1 cellular context compared by ENCODE assay signal in genomic region chr12:116910645-116911449, GRCh38.
TF ChIP-seq lines count a peak whose summit lies in the region.

Gene FBXW8, plus strand, starts transcription at chr12:116910950. Its CDS starts 88 bp downstream, at chr12:116911038.

TF ChIP-seq in K562, 482 proteins besides CTCF, POLR2A, EP300 and RAD21 (continued from another document):
- TF ChIP-seq ZMIZ1 (IDR thresholded peaks at IDR 0.05; ENCODE audit: low read depth in 2 of 2, low read length in 2 of 2) (peak in 1 of 2 experiments; percentile 55; a peak in 1 of 4 replicates), PTBP1 (IDR thresholded peaks at IDR 0.05; ENCODE audit: low read depth, low read length) (no peak), EGR1 (conservative IDR thresholded peaks at IDR 0.05) (peak; percentile 98), TAF7 (tag; IDR thresholded peaks at IDR 0.05) (peak; percentile 46; the same call in 1 of the 2 replicates), HDAC1 (IDR thresholded peaks at IDR 0.05) (peak; percentile 57 to 97; a peak in 3 of 4 replicates), MXD1 (CRISPR knock-in tag; IDR thresholded peaks at IDR 0.05; ENCODE audit: borderline replicate concordance, poor library complexity, severe bottlenecking) (peak; percentile 97), ZNF766 (CRISPR knock-in tag; conservative IDR thresholded peaks at IDR 0.05) (no peak), TAF1 (IDR thresholded peaks at IDR 0.05; ENCODE audit: control insufficient read depth, extremely low read depth, insufficient read depth, low read length, severe bottlenecking) (peak; percentile 79), ELF2 (CRISPR knock-in tag; IDR thresholded peaks at IDR 0.05) (peak; percentile 81), ZNF668 (CRISPR knock-in tag; IDR thresholded peaks at IDR 0.05) (no peak), NR3C1 (CRISPR knock-in tag; IDR thresholded peaks at IDR 0.05) (peak; percentile 52; the same call in 1 of the 2 replicates), ID3 (CRISPR knock-in tag; IDR thresholded peaks at IDR 0.05) (no peak), ID3 (tag; IDR thresholded peaks at IDR 0.05) (peak; percentile 62; the same call in 1 of the 2 replicates), TRIM24 (IDR thresholded peaks at IDR 0.05) (peak; percentile 31 to 97; a peak in 3 of 4 replicates), CSDE1 (IDR thresholded peaks at IDR 0.05) (no peak), E2F4 (CRISPR knock-in tag; IDR thresholded peaks at IDR 0.05; ENCODE audit: low read depth) (no peak), ZNF384 (IDR thresholded peaks at IDR 0.05; ENCODE audit: low read depth, low read length) (no peak)
TF ChIP-seq in K562: peak in this region for 147.
